Comparison of ENCODE assay signal across 31 cellular contexts in genomic region chr11:116833491-116833815, GRCh38. TPM values are rescaled to one million over a fixed set of nuclear protein-coding genes. Genes with fewer than 3 reads are reported as not detected.
"Had no signal": no experiment of that assay in that cellular context is flagged by ENCODE, and none has a peak within 500 bp of the region (broad histone marks: within the 10 kb centered on the region; RNA-seq: fewer than 3 reads in every experiment).

No MANE protein-coding gene starts in this region.

- H3K4me3 Mint-ChIP-seq: activated CD4-positive, alpha-beta memory T cell treated with anti-CD3 and anti-CD28 coated beads for 36 hours; activated CD4-positive, alpha-beta T cell treated with anti-CD3 and anti-CD28 coated beads, Interleukin-2, amount 10 ng/mL, durations not matched to agents 7 days and 5 days; activated naive CD8-positive, alpha-beta T cell treated with anti-CD3 and anti-CD28 coated beads, Interleukin-2, amount 50 U/mL, for 24 hours; activated T-cell treated with anti-CD3 and anti-CD28 coated beads, Interleukin-2, amount 50 U/mL, for 4 hours; brain had no signal

- H3K9me3 Mint-ChIP-seq: activated CD4-positive, alpha-beta memory T cell treated with anti-CD3 and anti-CD28 coated beads for 36 hours; activated CD4-positive, alpha-beta T cell treated with anti-CD3 and anti-CD28 coated beads, Interleukin-2, amount 10 ng/mL, durations not matched to agents 7 days and 5 days; activated naive CD4-positive, alpha-beta T cell treated with anti-CD3 and anti-CD28 coated beads, Interleukin-2, amount 50 U/mL, for 72 hours; activated naive CD8-positive, alpha-beta T cell treated with anti-CD3 and anti-CD28 coated beads, Interleukin-2, amount 50 U/mL, for 24 hours; activated T-cell treated with anti-CD3 and anti-CD28 coated beads, Interleukin-2, amount 50 U/mL, for 4 hours; brain had no signal

- H3K4me1 ChIP-seq: SJCRH30 had no signal

- H3K27me3 ChIP-seq: ascending aorta, cardiac muscle cell, SJCRH30 had no signal

- H3K4me3 ChIP-seq: ascending aorta, cardiac muscle cell, SJCRH30 had no signal

- H3K9me3 ChIP-seq: ascending aorta, SJCRH30, SK-N-SH had no signal

- H3K4me2 ChIP-seq: SK-N-SH had no signal

- H3K36me3 ChIP-seq: ascending aorta, cardiac muscle cell, SJCRH30 had no signal

- ATAC-seq: activated naive CD4-positive, alpha-beta T cell treated with anti-CD3 and anti-CD28 coated beads, Interleukin-2, amount 50 U/mL, for 72 hours; activated naive CD8-positive, alpha-beta T cell treated with anti-CD3 and anti-CD28 coated beads, Interleukin-2, amount 50 U/mL, for 24 hours; activated T-cell treated with anti-CD3 and anti-CD28 coated beads, Interleukin-2, amount 50 U/mL, for 4 hours; Panc1 had no signal

- H3K9ac ChIP-seq: SK-N-SH had no signal

- H3K27me3 Mint-ChIP-seq: activated CD4-positive, alpha-beta memory T cell treated with anti-CD3 and anti-CD28 coated beads for 36 hours; activated CD4-positive, alpha-beta T cell treated with anti-CD3 and anti-CD28 coated beads, Interleukin-2, amount 10 ng/mL, durations not matched to agents 7 days and 5 days had no signal

- H3K27ac ChIP-seq: ascending aorta, cardiac muscle cell, SJCRH30, VCaP had no signal

- DNase-seq: activated CD4-positive, alpha-beta memory T cell treated with anti-CD3 and anti-CD28 coated beads for 36 hours; activated CD4-positive, alpha-beta T cell treated with anti-CD3 and anti-CD28 coated beads, Interleukin-2, amount 10 ng/mL, durations not matched to agents 7 days and 5 days; activated CD4-positive, CD25-positive, alpha-beta regulatory T cell; activated CD8-positive, alpha-beta memory T cell treated with anti-CD3 and anti-CD28 coated beads for 24 hours; activated naive CD4-positive, alpha-beta T cell treated with Interleukin-2 at 50 U/mL for 16 hours; activated naive CD8-positive, alpha-beta T cell treated with anti-CD3 and anti-CD28 coated beads, Interleukin-2, amount 50 U/mL, for 24 hours; activated T-cell treated with anti-CD3 and anti-CD28 coated beads, Interleukin-2, amount 50 U/mL, for 4 hours; amniotic stem cell; Kasumi-1; KBM-7; NCI-H146; NCI-H187 treated with DMSO at 0.1 percent for 48 hours; NCI-H2081 treated with DMSO at 0.1 percent for 48 hours; NCI-H2171 treated with DMSO at 0.1 percent for 48 hours; NCI-H226; NCI-H526 treated with DMSO at 0.1 percent for 48 hours; NCI-H82; OCI-M1; Right ventricle myocardium superior; RPMI8226; SJCRH30; SK-N-SH; T-helper 1 cell had no signal

- H3K36me3 Mint-ChIP-seq: activated CD4-positive, alpha-beta memory T cell treated with anti-CD3 and anti-CD28 coated beads for 36 hours; activated naive CD4-positive, alpha-beta T cell treated with anti-CD3 and anti-CD28 coated beads, Interleukin-2, amount 50 U/mL, for 72 hours; brain had no signal

- H3K27ac Mint-ChIP-seq: activated CD4-positive, alpha-beta memory T cell treated with anti-CD3 and anti-CD28 coated beads for 36 hours; activated naive CD8-positive, alpha-beta T cell treated with anti-CD3 and anti-CD28 coated beads, Interleukin-2, amount 50 U/mL, for 24 hours had no signal

RNA-seq across cellular contexts. Expression of gene APOC3, which starts 3.7 kb away (rescaled TPM):
- total RNA-seq: activated CD4-positive, alpha-beta memory T cell treated with anti-CD3 and anti-CD28 coated beads for 36 hours; activated CD4-positive, alpha-beta T cell treated with anti-CD3 and anti-CD28 coated beads, Interleukin-2, amount 10 ng/mL, durations not matched to agents 7 days and 5 days; activated naive CD4-positive, alpha-beta T cell treated with anti-CD3 and anti-CD28 coated beads, Interleukin-2, amount 50 U/mL, for 72 hours; NCI-H460; SJCRH30; T-helper 2 cell treated with Interferon-gamma antibody and Interleukin-4, amounts not matched to agents 100 ng/mL and 5 ng/mL, for 36 hours had no signal
- polyA plus RNA-seq: SK-N-SH had no signal

RNA-seq across cellular contexts. Expression of gene APOA1, which starts 4.0 kb away (rescaled TPM):
- total RNA-seq: NCI-H460, SJCRH30 had no signal

RNA-seq across cellular contexts. Expression of gene APOA4, which starts 10.3 kb away (rescaled TPM):
- total RNA-seq: activated CD4-positive, alpha-beta memory T cell treated with anti-CD3 and anti-CD28 coated beads for 36 hours; activated CD4-positive, alpha-beta T cell treated with anti-CD3 and anti-CD28 coated beads, Interleukin-2, amount 10 ng/mL, durations not matched to agents 7 days and 5 days; activated naive CD4-positive, alpha-beta T cell treated with anti-CD3 and anti-CD28 coated beads, Interleukin-2, amount 50 U/mL, for 72 hours; activated T-cell treated with anti-CD3 and anti-CD28 coated beads, Interleukin-2, amount 50 U/mL, for 4 hours; NCI-H460; Right ventricle myocardium superior; SJCRH30; T-helper 2 cell treated with Interferon-gamma antibody and Interleukin-4, amounts not matched to agents 100 ng/mL and 5 ng/mL, for 36 hours had no signal
- polyA plus RNA-seq: SK-N-SH had no signal

RNA-seq across cellular contexts. Expression of gene APOA5, which starts 41.8 kb away (rescaled TPM):
- total RNA-seq: activated CD4-positive, alpha-beta memory T cell treated with anti-CD3 and anti-CD28 coated beads for 36 hours; activated CD4-positive, alpha-beta T cell treated with anti-CD3 and anti-CD28 coated beads, Interleukin-2, amount 10 ng/mL, durations not matched to agents 7 days and 5 days; activated naive CD4-positive, alpha-beta T cell treated with anti-CD3 and anti-CD28 coated beads, Interleukin-2, amount 50 U/mL, for 72 hours; activated T-cell treated with anti-CD3 and anti-CD28 coated beads, Interleukin-2, amount 50 U/mL, for 4 hours; ascending aorta; cardiac muscle cell; NCI-H460; Right ventricle myocardium superior; SJCRH30; T-helper 2 cell treated with Interferon-gamma antibody and Interleukin-4, amounts not matched to agents 100 ng/mL and 5 ng/mL, for 36 hours had no signal
- polyA plus RNA-seq: cardiac muscle cell, SK-N-SH had no signal
